In the genomic region with DNA sequence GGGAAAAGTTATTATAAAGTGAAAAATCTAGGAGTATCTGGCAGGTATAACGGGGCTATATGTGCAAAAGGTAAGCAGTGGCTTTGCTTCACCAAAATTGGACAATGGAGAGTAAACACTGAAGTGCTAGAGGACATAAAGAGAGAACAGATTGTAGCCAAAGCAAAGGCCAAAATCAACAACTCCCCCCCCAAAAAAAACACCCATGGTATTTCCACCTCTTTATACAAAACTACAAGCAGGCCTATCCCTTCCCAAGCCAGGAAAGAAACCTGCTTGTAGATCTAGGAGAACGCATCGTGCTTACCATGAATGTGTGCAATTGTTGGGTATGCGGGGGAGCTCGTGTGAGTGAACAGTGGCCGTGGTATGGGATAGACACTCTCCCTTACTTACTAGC, we compare ENCODE assay signal across 28 cellular contexts. TPM values are rescaled to one million over a fixed set of nuclear protein-coding genes. Genes with fewer than 3 reads are reported as not detected.
"Had no signal": no experiment of that assay in that cellular context is flagged by ENCODE, and none has a peak within 500 bp of the region (broad histone marks: within the 10 kb centered on the region; RNA-seq: fewer than 3 reads in every experiment).

No MANE protein-coding gene starts in this region.

- ATAC-seq: effector memory CD8-positive, alpha-beta T cell; esophagus mucosa; gastrocnemius medialis; heart right ventricle; left lung; left ventricle myocardium superior; lower lobe of right lung; mucosa of descending colon had no signal

- H3K9me3 ChIP-seq: colonic mucosa, gastrocnemius medialis had no signal

- H3K27me3 ChIP-seq: colonic mucosa, esophagus squamous epithelium, gastrocnemius medialis, heart right ventricle, left lung had no signal

- H3K27ac ChIP-seq: colonic mucosa, epithelial cell of prostate, esophagus squamous epithelium, gastrocnemius medialis, heart right ventricle, left lung, lower lobe of right lung had no signal

- H3K36me3 ChIP-seq: colonic mucosa, esophagus squamous epithelium, gastrocnemius medialis, heart right ventricle, left lung, lower lobe of right lung had no signal

- H3K4me3 ChIP-seq: colonic mucosa, esophagus squamous epithelium, gastrocnemius medialis, heart right ventricle, left lung, lower lobe of right lung, mucosa of descending colon had no signal

- DNase-seq: colonic mucosa; cortex of kidney; effector CD8-positive, alpha-beta T cell; effector memory CD8-positive, alpha-beta T cell; endodermal cell; erythroblast; esophagus squamous epithelium; foreskin fibroblast; foreskin melanocyte; gastrocnemius medialis; glutamatergic neuron; head of caudate nucleus; heart right ventricle; hippocampal formation; left cardiac atrium; left lung; left ventricle myocardium superior; lower lobe of right lung; mucosa of descending colon; naive B cell had no signal

- H3K4me1 ChIP-seq: colonic mucosa, left lung, lower lobe of right lung had no signal

- H3K27ac Mint-ChIP-seq: dendritic cell treated with granulocyte-macrophage colony-stimulating factor and Interleukin-4, amounts not matched to agents 40 ng/mL and 50 ng/mL, for 4 days; effector memory CD8-positive, alpha-beta T cell; endodermal cell; memory B cell; mesothelial cell of epicardium; naive B cell had no signal

- H3K4me3 Mint-ChIP-seq: dendritic cell treated with granulocyte-macrophage colony-stimulating factor and Interleukin-4, amounts not matched to agents 40 ng/mL and 50 ng/mL, for 4 days; effector memory CD8-positive, alpha-beta T cell; endodermal cell; memory B cell; mesothelial cell of epicardium; naive B cell had no signal

- H3K4me1 Mint-ChIP-seq: memory B cell had no signal

RNA-seq across cellular contexts. Expression of gene AKR1B10, which starts 59.3 kb away (rescaled TPM):
- total RNA-seq: glomerular endothelial cell, kidney epithelial cell, left lung, lower lobe of right lung, lung microvascular endothelial cell had no signal
